In the genomic region with DNA sequence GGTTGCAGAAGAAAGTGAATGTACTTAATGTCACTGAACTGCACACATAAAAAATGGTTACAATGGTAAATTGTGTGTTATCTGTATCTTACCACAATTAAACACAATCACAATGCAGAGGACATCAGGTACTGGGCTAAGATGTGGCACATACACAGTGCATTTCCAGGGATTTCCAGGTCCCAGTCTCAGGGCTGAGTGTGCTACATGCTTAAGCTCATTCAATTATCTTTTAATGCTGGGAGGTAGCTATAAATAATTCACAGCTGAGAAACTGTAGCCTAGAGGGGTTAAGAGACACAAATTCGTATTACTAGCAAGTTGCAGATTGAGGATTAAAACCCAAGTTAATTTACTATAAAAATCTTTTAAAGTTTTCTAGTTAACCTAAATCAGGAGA, we compare ENCODE assay signal across 25 cellular contexts.
DNase-seq lines count a peak whose midpoint lies in the region; ATAC-seq and TF ChIP-seq lines count a peak whose summit lies in the region.
"Had no signal": no experiment of that assay in that cellular context is flagged by ENCODE, and none has a peak within 500 bp of the region (broad histone marks: within the 10 kb centered on the region; RNA-seq: fewer than 3 reads in every experiment).

No MANE protein-coding gene starts in this region.

- no peak overlapping the region for H3K4me2 ChIP-seq in SK-N-SH

- H3K27ac ChIP-seq in SK-N-SH (ENCODE audit: low read depth in 2 of 2, low read length in 1 of 2) (peak overlapping the region in 1 of 2 experiments; percentile 29; a peak in 2 of 4 replicates), neutrophil (peak overlapping the region; percentile 37)

- no peak for TF ChIP-seq EP300 in SK-N-SH (IDR thresholded peaks at IDR 0.05; ENCODE audit: borderline replicate concordance in 1 of 2, low read depth in 1 of 2, low read length in 1 of 2)

- DNase-seq in SK-N-SH (peak; percentile 30), D341Med (ENCODE audit: low spot score) (peak; percentile 55), nucleus accumbens (lab: John Stamatoyannopoulos, UW) (no peak), NCI-H2171 treated with DMSO at 0.1 percent for 48 hours (lab: John Stamatoyannopoulos, UW) (no peak)
- no peak for DNase-seq in effector memory CD8-positive, alpha-beta T cell
- DNase-seq: 8988T, ACHN, BE2C, Calu3, DMS153, DND-41, Karpas-422, NCI-H1092, NCI-H1417 treated with DMSO at 0.1 percent for 48 hours, NCI-H1694 treated with DMSO at 0.1 percent for 48 hours, NCI-H2081, NCI-H446, NCI-H524 treated with DMSO at 0.1 percent for 48 hours, NCI-H774, RPMI8226, SHP77 treated with DMSO at 0.1 percent for 48 hours had no signal

- H3K9ac ChIP-seq in SK-N-SH: no peak overlapping the region

- peak overlapping the region; percentile 38 to 59 for H3K27ac Mint-ChIP-seq in effector memory CD8-positive, alpha-beta T cell

- TF ChIP-seq RAD21 in SK-N-SH (IDR thresholded peaks at IDR 0.05; ENCODE audit: low read length): no peak

- H3K36me3 ChIP-seq in SK-N-SH (replicated peaks in 1 of 2; ENCODE audit: control insufficient read depth in 1 of 2, insufficient read depth in 2 of 2, low read length in 1 of 2): no peaks in the 10 kb centered on the region
- H3K36me3 ChIP-seq in neutrophil: peaks cover 25% of the 10 kb centered on the region
- H3K36me3 ChIP-seq: BE2C had no signal

- H4K20me1 ChIP-seq in SK-N-SH (ENCODE audit: insufficient read depth): no peaks in the 10 kb centered on the region

- H3K27me3 Mint-ChIP-seq in effector memory CD8-positive, alpha-beta T cell: no peaks in the 10 kb centered on the region

- no peaks in the 10 kb centered on the region for H3K9me3 Mint-ChIP-seq in effector memory CD8-positive, alpha-beta T cell

- TF ChIP-seq CTCF in SK-N-SH (IDR thresholded peaks at IDR 0.05) (no peak), neutrophil (IDR thresholded peaks at IDR 0.05) (no peak)

- H3K4me1 ChIP-seq in SK-N-SH (ENCODE audit: control insufficient read depth in 1 of 2, insufficient read depth in 2 of 2, low read depth in 1 of 2, low read length in 1 of 2): peaks cover 0 to 33% of the 10 kb centered on the region in 2 experiments; a peak in 2 of 4 replicates
- H3K4me1 ChIP-seq in neutrophil (ENCODE audit: control insufficient read depth in 1 of 2, insufficient read depth in 1 of 2, low read depth in 1 of 2, low read length in 1 of 2): peaks cover 8 to 9% of the 10 kb centered on the region in 2 experiments
- H3K4me1 ChIP-seq: BE2C had no signal

- no peak for ATAC-seq in SK-N-SH treated with all-trans-retinoic acid at 6 μM for 48 hours
- ATAC-seq in effector memory CD8-positive, alpha-beta T cell (replicated peaks): no peak
- ATAC-seq: HepG2 had no signal

- peaks cover 7 to 10% of the 10 kb centered on the region in 2 donors for H3K4me1 Mint-ChIP-seq in effector memory CD8-positive, alpha-beta T cell (ENCODE audit: low read depth in 2 of 2)
- H3K4me1 Mint-ChIP-seq: CD14-positive monocyte had no signal

- H3K9me3 ChIP-seq in SK-N-SH (peaks cover 4% of the 10 kb centered on the region; the same call in 1 of the 2 replicates), neutrophil (no peaks in the 10 kb centered on the region)
- H3K9me3 ChIP-seq: BE2C had no signal

- no peak overlapping the region for H2AFZ ChIP-seq in SK-N-SH (ENCODE audit: low read depth)

- H3K27me3 ChIP-seq in SK-N-SH (ENCODE audit: insufficient read depth) (no peaks in the 10 kb centered on the region; the same call in 1 of the 2 replicates), neutrophil (no peaks in the 10 kb centered on the region)
- H3K27me3 ChIP-seq: BE2C had no signal

- H3K4me3 ChIP-seq in SK-N-SH (ENCODE audit: low read depth in 2 of 2, low read length in 1 of 2) (no peak overlapping the region), neutrophil (ENCODE audit: low read depth in 1 of 2, low read length in 1 of 2) (no peak overlapping the region)

- POLR2A ChIA-PET in SK-N-SH (lab: Yijun Ruan, JAX): no interaction called here

- CTCF ChIA-PET in SK-N-SH (lab: Yijun Ruan, JAX): interaction anchor here (0.9 to 2.7 kb wide), 4 partner anchors 16 to 385 kb away, joined by 3 to 10 read pairs (median 3); no protein-coding TSS in a partner anchor

- H3K9me2 ChIP-seq in SK-N-SH: no peaks in the 10 kb centered on the region

- WGBS in SK-N-SH (ENCODE audit: low lambda C conversion rate): 17% methylated on average over 1 of the region's 1 CpG

- H3K79me2 ChIP-seq in SK-N-SH (ENCODE audit: insufficient read depth): no peaks in the 10 kb centered on the region

- no peaks in the 10 kb centered on the region for H3F3A ChIP-seq in SK-N-SH (replicated peaks; ENCODE audit: insufficient read depth)

- no peak overlapping the region for H3K4me3 Mint-ChIP-seq in effector memory CD8-positive, alpha-beta T cell
- H3K4me3 Mint-ChIP-seq: CD14-positive monocyte had no signal

- peaks cover 4% of the 10 kb centered on the region for H3K36me3 Mint-ChIP-seq in effector memory CD8-positive, alpha-beta T cell (ENCODE audit: insufficient read depth)

TF ChIP-seq in SK-N-SH, 30 proteins besides CTCF, POLR2A, EP300 and RAD21:
- peak; percentile 37; the same call in 1 of the 2 replicates for TF ChIP-seq GATA2 (CRISPR knock-in tag; IDR thresholded peaks at IDR 0.05)
- TF ChIP-seq, protein P1, sequence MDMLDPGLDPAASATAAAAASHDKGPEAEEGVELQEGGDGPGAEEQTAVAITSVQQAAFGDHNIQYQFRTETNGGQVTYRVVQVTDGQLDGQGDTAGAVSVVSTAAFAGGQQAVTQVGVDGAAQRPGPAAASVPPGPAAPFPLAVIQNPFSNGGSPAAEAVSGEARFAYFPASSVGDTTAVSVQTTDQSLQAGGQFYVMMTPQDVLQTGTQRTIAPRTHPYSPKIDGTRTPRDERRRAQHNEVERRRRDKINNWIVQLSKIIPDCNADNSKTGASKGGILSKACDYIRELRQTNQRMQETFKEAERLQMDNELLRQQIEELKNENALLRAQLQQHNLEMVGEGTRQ (IDR thresholded peaks at IDR 0.05; ENCODE audit: borderline replicate concordance, low read depth, low read length): no peak
TF ChIP-seq in SK-N-SH: peak in this region for 1.

TF ChIP-seq in SK-N-SH treated with all-trans-retinoic acid at 6 μM for 48 hours, 23 proteins besides CTCF, POLR2A, EP300 and RAD21 (continues in another document):
- TF ChIP-seq ARNTL (CRISPR knock-in tag; IDR thresholded peaks at IDR 0.05; ENCODE audit: borderline replicate concordance, low read depth) (no peak), BACH2 (CRISPR knock-in tag; IDR thresholded peaks at IDR 0.05; ENCODE audit: borderline replicate concordance) (no peak), CREB5 (CRISPR knock-in tag; IDR thresholded peaks at IDR 0.05; ENCODE audit: low read depth) (no peak), TOX (CRISPR knock-in tag; IDR thresholded peaks at IDR 0.05; ENCODE audit: borderline replicate concordance) (no peak), ESRRG (CRISPR knock-in tag; IDR thresholded peaks at IDR 0.05) (no peak), PPARA (CRISPR knock-in tag; IDR thresholded peaks at IDR 0.05; ENCODE audit: borderline replicate concordance) (no peak), ZFP30 (CRISPR knock-in tag; IDR thresholded peaks at IDR 0.05) (no peak)
- TF ChIP-seq, protein P2, sequence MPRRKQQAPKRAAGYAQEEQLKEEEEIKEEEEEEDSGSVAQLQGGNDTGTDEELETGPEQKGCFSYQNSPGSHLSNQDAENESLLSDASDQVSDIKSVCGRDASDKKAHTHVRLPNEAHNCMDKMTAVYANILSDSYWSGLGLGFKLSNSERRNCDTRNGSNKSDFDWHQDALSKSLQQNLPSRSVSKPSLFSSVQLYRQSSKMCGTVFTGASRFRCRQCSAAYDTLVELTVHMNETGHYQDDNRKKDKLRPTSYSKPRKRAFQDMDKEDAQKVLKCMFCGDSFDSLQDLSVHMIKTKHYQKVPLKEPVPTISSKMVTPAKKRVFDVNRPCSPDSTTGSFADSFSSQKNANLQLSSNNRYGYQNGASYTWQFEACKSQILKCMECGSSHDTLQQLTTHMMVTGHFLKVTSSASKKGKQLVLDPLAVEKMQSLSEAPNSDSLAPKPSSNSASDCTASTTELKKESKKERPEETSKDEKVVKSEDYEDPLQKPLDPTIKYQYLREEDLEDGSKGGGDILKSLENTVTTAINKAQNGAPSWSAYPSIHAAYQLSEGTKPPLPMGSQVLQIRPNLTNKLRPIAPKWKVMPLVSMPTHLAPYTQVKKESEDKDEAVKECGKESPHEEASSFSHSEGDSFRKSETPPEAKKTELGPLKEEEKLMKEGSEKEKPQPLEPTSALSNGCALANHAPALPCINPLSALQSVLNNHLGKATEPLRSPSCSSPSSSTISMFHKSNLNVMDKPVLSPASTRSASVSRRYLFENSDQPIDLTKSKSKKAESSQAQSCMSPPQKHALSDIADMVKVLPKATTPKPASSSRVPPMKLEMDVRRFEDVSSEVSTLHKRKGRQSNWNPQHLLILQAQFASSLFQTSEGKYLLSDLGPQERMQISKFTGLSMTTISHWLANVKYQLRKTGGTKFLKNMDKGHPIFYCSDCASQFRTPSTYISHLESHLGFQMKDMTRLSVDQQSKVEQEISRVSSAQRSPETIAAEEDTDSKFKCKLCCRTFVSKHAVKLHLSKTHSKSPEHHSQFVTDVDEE (CRISPR knock-in tag; IDR thresholded peaks at IDR 0.05): no peak
- TF ChIP-seq, protein P3, sequence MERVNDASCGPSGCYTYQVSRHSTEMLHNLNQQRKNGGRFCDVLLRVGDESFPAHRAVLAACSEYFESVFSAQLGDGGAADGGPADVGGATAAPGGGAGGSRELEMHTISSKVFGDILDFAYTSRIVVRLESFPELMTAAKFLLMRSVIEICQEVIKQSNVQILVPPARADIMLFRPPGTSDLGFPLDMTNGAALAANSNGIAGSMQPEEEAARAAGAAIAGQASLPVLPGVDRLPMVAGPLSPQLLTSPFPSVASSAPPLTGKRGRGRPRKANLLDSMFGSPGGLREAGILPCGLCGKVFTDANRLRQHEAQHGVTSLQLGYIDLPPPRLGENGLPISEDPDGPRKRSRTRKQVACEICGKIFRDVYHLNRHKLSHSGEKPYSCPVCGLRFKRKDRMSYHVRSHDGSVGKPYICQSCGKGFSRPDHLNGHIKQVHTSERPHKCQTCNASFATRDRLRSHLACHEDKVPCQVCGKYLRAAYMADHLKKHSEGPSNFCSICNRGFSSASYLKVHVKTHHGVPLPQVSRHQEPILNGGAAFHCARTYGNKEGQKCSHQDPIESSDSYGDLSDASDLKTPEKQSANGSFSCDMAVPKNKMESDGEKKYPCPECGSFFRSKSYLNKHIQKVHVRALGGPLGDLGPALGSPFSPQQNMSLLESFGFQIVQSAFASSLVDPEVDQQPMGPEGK (CRISPR knock-in tag; IDR thresholded peaks at IDR 0.05; ENCODE audit: borderline replicate concordance): no peak

Comparison
In these comparisons a context has a peak if more than half of its experiments do, and no peak if none do; other contexts are left out.
1. DNase-seq: peak in SK-N-SH (single experiment) and D341Med (single experiment); none in effector memory CD8-positive, alpha-beta T cell (0 of 3), nucleus accumbens (0 of 56) and NCI-H2171 treated with DMSO at 0.1 percent for 48 hours (single experiment).